ENCODE assay signal across 10 cellular contexts in the genomic region with DNA sequence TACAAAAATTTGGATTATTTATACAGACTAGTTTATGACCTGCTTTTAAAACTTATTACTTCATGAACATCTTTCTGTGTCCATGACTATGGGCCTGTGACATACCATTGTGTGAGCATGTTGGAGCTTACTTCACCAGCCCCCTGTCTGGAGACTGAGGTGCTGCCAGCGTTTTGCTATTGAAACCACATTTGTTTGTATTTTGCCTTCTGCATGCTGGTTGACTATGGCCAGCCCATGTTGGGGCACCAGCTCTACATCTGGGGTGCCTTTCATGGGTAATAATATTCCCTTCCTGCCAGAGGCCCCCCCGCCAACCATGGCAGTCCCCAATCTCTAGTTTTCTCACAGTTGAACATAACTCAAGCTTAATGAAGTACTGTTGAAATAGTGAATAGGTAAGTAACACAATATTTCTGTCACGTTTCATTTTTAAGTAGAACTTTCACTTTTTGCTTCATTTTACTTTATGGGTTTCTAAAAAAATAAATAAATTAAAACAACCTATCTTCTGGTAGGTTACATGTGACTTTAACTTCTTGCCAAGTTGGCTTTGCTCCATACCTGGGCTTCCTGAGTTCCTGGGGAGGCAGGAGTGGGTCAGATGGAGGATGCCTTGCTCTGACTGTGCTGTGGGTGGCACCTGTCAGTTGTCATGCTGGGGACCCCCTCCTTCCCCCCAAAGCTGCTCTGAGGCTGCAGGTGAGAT.
DNase-seq lines count a peak whose midpoint lies in the region; TF ChIP-seq lines count a peak whose summit lies in the region.
"Had no signal": no experiment of that assay in that cellular context is flagged by ENCODE, and none has a peak within 500 bp of the region (broad histone marks: within the 10 kb centered on the region; RNA-seq: fewer than 3 reads in every experiment).

No MANE protein-coding gene starts in this region.

- intact Hi-C loops in Caco-2 (cut with micrococcal nuclease; ENCODE audit: unreplicated experiment) (no loop called here), OCI-LY7 (cut with micrococcal nuclease; ENCODE audit: unreplicated experiment) (loop anchor here (1.0 to 2.0 kb wide), 4 partner anchors 14 to 63 kb away; no protein-coding TSS in a partner anchor)

- POLR2A ChIA-PET in Caco-2 (lab: Charles Lee): no interaction called here
- POLR2A ChIA-PET in OCI-LY7 (lab: Charles Lee): interaction anchor here (0.7 to 4.5 kb wide), 8 partner anchors 8 to 69 kb away, joined by 3 to 23 read pairs (median 3); no protein-coding TSS in a partner anchor

- H3K27ac Mint-ChIP-seq in Caco-2 (ENCODE audit: unreplicated experiment) (peak overlapping the region; percentile 72), progenitor cell of endocrine pancreas (no peak overlapping the region)

- H3K4me1 Mint-ChIP-seq in Caco-2 (ENCODE audit: low read depth, unreplicated experiment) (peaks cover 34% of the 10 kb centered on the region), progenitor cell of endocrine pancreas (ENCODE audit: low read depth) (peaks cover 28% of the 10 kb centered on the region)

- DNase-seq in Caco-2 (no peak), OCI-LY7 (ENCODE audit: low spot score) (peak; percentile 29), dermis blood vessel endothelial cell (peak; percentile 63), progenitor cell of endocrine pancreas (ENCODE audit: low spot score, unreplicated experiment) (no peak), activated gamma-delta T cell (lab: John Stamatoyannopoulos, UW) (no peak), epidermal melanocyte (ENCODE audit: insufficient read length, low spot score) (no peak), HCEC 1CT (no peak), kidney glomerular epithelial cell (lab: John Stamatoyannopoulos, UW) (no peak)
- DNase-seq: mesendoderm, NCI-H526 had no signal

- H3K36me3 Mint-ChIP-seq in Caco-2 (ENCODE audit: insufficient read depth, unreplicated experiment) (peaks cover 69% of the 10 kb centered on the region), progenitor cell of endocrine pancreas (ENCODE audit: insufficient read depth) (peaks cover 5% of the 10 kb centered on the region)

- H4K20me1 ChIP-seq in OCI-LY7 (ENCODE audit: insufficient read depth, low read length): 0 out of 2 replicates have a peak, but pooled peaks cover 6% of the 10 kb centered on the region

- BruUV-seq in Caco-2 (replicated peaks; lab: Mats Ljungman, UMichigan) (no TSS peak), OCI-LY7 (replicated peaks; lab: Mats Ljungman, UMichigan) (no TSS peak)

- H3K79me2 ChIP-seq in OCI-LY7 (ENCODE audit: insufficient read depth, low read depth, low read length): peaks cover 43% of the 10 kb centered on the region

- H3K27ac ChIP-seq in OCI-LY7 (ENCODE audit: low read depth, low read length, poor library complexity, severe bottlenecking): peak overlapping the region; percentile 69

- H3K4me2 ChIP-seq in OCI-LY7 (ENCODE audit: low read length): peak overlapping the region; percentile 75

- TF ChIP-seq CTCF in Caco-2 (IDR thresholded peaks at IDR 0.05; ENCODE audit: insufficient read depth in 1 of 2, low read depth in 1 of 2, low read length in 1 of 2, severe bottlenecking in 1 of 2, unreplicated experiment in 1 of 2) (no peak), OCI-LY7 (conservative IDR thresholded peaks at IDR 0.05; ENCODE audit: low read length) (peak; percentile 10; the same call in 1 of the 2 replicates), progenitor cell of endocrine pancreas (IDR thresholded peaks at IDR 0.05; ENCODE audit: unreplicated experiment) (peak; percentile 4)

- H3K4me1 ChIP-seq in Caco-2 (peaks cover 19% of the 10 kb centered on the region), OCI-LY7 (ENCODE audit: insufficient read depth, low read length, poor library complexity, severe bottlenecking) (peaks cover 72% of the 10 kb centered on the region)

- H3K9me3 Mint-ChIP-seq in Caco-2 (ENCODE audit: unreplicated experiment): no peaks in the 10 kb centered on the region
- H3K9me3 Mint-ChIP-seq in progenitor cell of endocrine pancreas (ENCODE audit: low read depth): no peaks in the 10 kb centered on the region

- H2AFZ ChIP-seq in OCI-LY7 (ENCODE audit: low read length): no peak overlapping the region

- H3K36me3 ChIP-seq in Caco-2 (ENCODE audit: control insufficient read depth, insufficient read depth, low read length) (no peaks in the 10 kb centered on the region), OCI-LY7 (ENCODE audit: insufficient read depth, low read length) (peaks cover 18% of the 10 kb centered on the region)

- no peak overlapping the region for H3K4me3 ChIP-seq in Caco-2 (ENCODE audit: low read depth, low read length)
- H3K4me3 ChIP-seq in OCI-LY7 (ENCODE audit: low read depth, low read length, poor library complexity, severe bottlenecking): peak overlapping the region; percentile 61

- no peaks in the 10 kb centered on the region for H3K27me3 ChIP-seq in Caco-2 (replicated peaks; ENCODE audit: control insufficient read depth, insufficient read depth, low read length)

- H3K27me3 Mint-ChIP-seq in Caco-2 (ENCODE audit: insufficient read depth, unreplicated experiment): no peaks in the 10 kb centered on the region
- H3K27me3 Mint-ChIP-seq in progenitor cell of endocrine pancreas: no peaks in the 10 kb centered on the region

- H3K9me3 ChIP-seq in Caco-2: no peaks in the 10 kb centered on the region
- no peaks in the 10 kb centered on the region for H3K9me3 ChIP-seq in OCI-LY7 (ENCODE audit: low read length)

- no peaks in the 10 kb centered on the region for H3K9me2 ChIP-seq in OCI-LY7 (ENCODE audit: insufficient read depth, low read length)

- CTCF ChIA-PET in Caco-2 (lab: Charles Lee) (no interaction called here), OCI-LY7 (lab: Charles Lee; ENCODE audit: unreplicated experiment) (interaction anchor here (0.5 to 1.1 kb wide), 5 partner anchors 14 to 852 kb away, joined by 3 to 4 read pairs (median 3); no protein-coding TSS in a partner anchor)

- H3K4me3 Mint-ChIP-seq in Caco-2 (ENCODE audit: unreplicated experiment) (no peak overlapping the region), progenitor cell of endocrine pancreas (ENCODE audit: low read depth) (no peak overlapping the region)

Comparison
In these comparisons a context has a peak if more than half of its experiments do, and no peak if none do; other contexts are left out.
1. DNase-seq: peak in OCI-LY7 (single experiment) and dermis blood vessel endothelial cell (single experiment); none in Caco-2 (0 of 2), progenitor cell of endocrine pancreas (single experiment), activated gamma-delta T cell (single experiment), epidermal melanocyte (single experiment), HCEC 1CT (single experiment) and kidney glomerular epithelial cell (single experiment).
2. CTCF ChIP-seq: peak in OCI-LY7 (single experiment) and progenitor cell of endocrine pancreas (single experiment); none in Caco-2 (0 of 2).